In the genomic region with DNA sequence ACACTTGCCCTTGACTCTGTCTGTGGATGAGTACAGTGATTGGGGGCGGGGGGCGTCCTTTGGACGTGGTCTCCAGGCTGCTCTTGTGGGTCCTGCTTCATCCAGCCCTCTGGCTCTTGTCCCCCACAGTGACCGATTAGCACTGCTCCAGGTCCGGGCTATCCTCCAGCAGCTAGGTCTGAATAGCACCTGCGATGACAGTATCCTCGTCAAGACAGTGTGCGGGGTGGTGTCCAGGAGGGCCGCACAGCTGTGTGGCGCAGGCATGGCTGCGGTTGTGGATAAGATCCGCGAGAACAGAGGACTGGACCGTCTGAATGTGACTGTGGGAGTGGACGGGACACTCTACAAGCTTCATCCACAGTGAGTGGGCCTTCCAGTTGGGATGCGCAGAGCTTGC, we compare ENCODE assay signal across 27 cellular contexts. TPM values are rescaled to one million over a fixed set of nuclear protein-coding genes. Genes with fewer than 3 reads are reported as not detected.
DNase-seq lines count a peak whose midpoint lies in the region; ATAC-seq and TF ChIP-seq lines count a peak whose summit lies in the region.
"Had no signal": no experiment of that assay in that cellular context is flagged by ENCODE, and none has a peak within 500 bp of the region (broad histone marks: within the 10 kb centered on the region; RNA-seq: fewer than 3 reads in every experiment).

No MANE protein-coding gene starts in this region.

- peaks cover 2% of the 10 kb centered on the region for H3K4me1 Mint-ChIP-seq in activated T-cell treated with anti-CD3 and anti-CD28 coated beads, Interleukin-2, amount 50 U/mL, for 24 hours (ENCODE audit: low read depth)
- H3K4me1 Mint-ChIP-seq in activated T-helper 17 cell treated with anti-CD3 and anti-CD28 coated beads, Interleukin-2, amount 50 U/mL, for 72 hours, result no peaks in the 10 kb centered on the region
- peaks cover 7% of the 10 kb centered on the region for H3K4me1 Mint-ChIP-seq in stimulated activated effector memory CD8-positive, alpha-beta T cell treated with anti-CD3 and anti-CD28 coated beads, Interleukin-12 subunit alpha, Interleukin-12 subunit beta, amount 100 ng/mL, for 72 hours
- H3K4me1 Mint-ChIP-seq in CD4-positive, alpha-beta T cell (ENCODE audit: low read depth), result no peaks in the 10 kb centered on the region
- H3K4me1 Mint-ChIP-seq: activated B cell treated with CpG ODN at 0.5 μM for 24 hours; naive B cell; stimulated activated memory B cell treated with anti-CD40 and anti-IgM and Interleukin-4, amounts not matched to agents 10 μg/mL and 1 μg/mL and 100 μg/mL, for 72 hours had no signal

- H3K36me3 Mint-ChIP-seq in activated T-cell treated with anti-CD3 and anti-CD28 coated beads, Interleukin-2, amount 50 U/mL, for 24 hours (ENCODE audit: low read depth), result peaks cover 94% of the 10 kb centered on the region
- H3K36me3 Mint-ChIP-seq in activated T-helper 17 cell treated with anti-CD3 and anti-CD28 coated beads, Interleukin-2, amount 50 U/mL, for 72 hours (ENCODE audit: low read depth), result peaks cover 100% of the 10 kb centered on the region
- peaks cover 99% of the 10 kb centered on the region for H3K36me3 Mint-ChIP-seq in stimulated activated effector memory CD8-positive, alpha-beta T cell treated with anti-CD3 and anti-CD28 coated beads, Interleukin-12 subunit alpha, Interleukin-12 subunit beta, amount 100 ng/mL, for 72 hours
- H3K36me3 Mint-ChIP-seq in CD4-positive, alpha-beta T cell (ENCODE audit: low read depth), result peaks cover 84% of the 10 kb centered on the region

- H3K9me3 ChIP-seq in left ventricle myocardium inferior (replicated peaks), result no peaks in the 10 kb centered on the region
- no peaks in the 10 kb centered on the region for H3K9me3 ChIP-seq in CD4-positive, alpha-beta T cell (ENCODE audit: control insufficient read depth, low read length)
- H3K9me3 ChIP-seq: left lung, psoas muscle had no signal

- H3K27ac ChIP-seq in left ventricle myocardium inferior (replicated peaks), result peak overlapping the region; percentile 86
- H3K27ac ChIP-seq in CD4-positive, alpha-beta T cell (ENCODE audit: low read depth, low read length), result no peak overlapping the region
- H3K27ac ChIP-seq: 22Rv1, left lung, psoas muscle had no signal

- H3K4me3 ChIP-seq in left ventricle myocardium inferior, result no peak overlapping the region
- H3K4me3 ChIP-seq: left lung, psoas muscle had no signal

- POLR2A ChIA-PET in CD4-positive, alpha-beta T cell (lab: Charles Lee), result no interaction called here

- H3K27ac Mint-ChIP-seq in activated T-cell treated with anti-CD3 and anti-CD28 coated beads, Interleukin-2, amount 50 U/mL, for 24 hours, result peak overlapping the region; percentile 76
- H3K27ac Mint-ChIP-seq in activated T-helper 17 cell treated with anti-CD3 and anti-CD28 coated beads, Interleukin-2, amount 50 U/mL, for 72 hours, result peak overlapping the region; percentile 31
- H3K27ac Mint-ChIP-seq in stimulated activated effector memory CD8-positive, alpha-beta T cell treated with anti-CD3 and anti-CD28 coated beads, Interleukin-12 subunit alpha, Interleukin-12 subunit beta, amount 100 ng/mL, for 72 hours, result peak overlapping the region; percentile 79
- H3K27ac Mint-ChIP-seq in CD4-positive, alpha-beta T cell, result no peak overlapping the region
- H3K27ac Mint-ChIP-seq: activated B cell treated with CpG ODN at 0.5 μM for 24 hours; activated naive CD8-positive, alpha-beta T cell; stimulated activated memory B cell treated with anti-CD40 and anti-IgM and Interleukin-4, amounts not matched to agents 10 μg/mL and 1 μg/mL and 100 μg/mL, for 72 hours had no signal

- no peak for TF ChIP-seq POLR2A in erythroblast (IDR thresholded peaks at IDR 0.05; ENCODE audit: low read length)

- no peaks in the 10 kb centered on the region for H3K9me3 Mint-ChIP-seq in activated T-cell treated with anti-CD3 and anti-CD28 coated beads, Interleukin-2, amount 50 U/mL, for 24 hours
- no peaks in the 10 kb centered on the region for H3K9me3 Mint-ChIP-seq in activated T-helper 17 cell treated with anti-CD3 and anti-CD28 coated beads, Interleukin-2, amount 50 U/mL, for 72 hours
- no peaks in the 10 kb centered on the region for H3K9me3 Mint-ChIP-seq in stimulated activated effector memory CD8-positive, alpha-beta T cell treated with anti-CD3 and anti-CD28 coated beads, Interleukin-12 subunit alpha, Interleukin-12 subunit beta, amount 100 ng/mL, for 72 hours
- H3K9me3 Mint-ChIP-seq in CD4-positive, alpha-beta T cell, result no peaks in the 10 kb centered on the region
- H3K9me3 Mint-ChIP-seq: activated B cell treated with CpG ODN at 0.5 μM for 24 hours; naive B cell; stimulated activated memory B cell treated with anti-CD40 and anti-IgM and Interleukin-4, amounts not matched to agents 10 μg/mL and 1 μg/mL and 100 μg/mL, for 72 hours; type B pancreatic cell had no signal

- no peak for ATAC-seq in activated T-helper 17 cell treated with anti-CD3 and anti-CD28 coated beads, Interleukin-2, amount 50 U/mL, for 72 hours (replicated peaks)
- ATAC-seq in stimulated activated effector memory CD8-positive, alpha-beta T cell treated with anti-CD3 and anti-CD28 coated beads, Interleukin-12 subunit alpha, Interleukin-12 subunit beta, amount 100 ng/mL, for 72 hours, result no peak
- ATAC-seq in CD4-positive, alpha-beta T cell (ENCODE audit: poor library complexity), result no peak
- ATAC-seq: left lung; stimulated activated memory B cell treated with anti-CD40 and anti-IgM and Interleukin-4, amounts not matched to agents 10 μg/mL and 1 μg/mL and 100 μg/mL, for 72 hours had no signal

- no peak for TF ChIP-seq CTCF in left ventricle myocardium inferior (IDR thresholded peaks at IDR 0.05; ENCODE audit: borderline replicate concordance)
- no peak for TF ChIP-seq CTCF in CD4-positive, alpha-beta T cell (IDR thresholded peaks at IDR 0.05)

- no peak for DNase-seq in activated T-cell treated with anti-CD3 and anti-CD28 coated beads, Interleukin-2, amount 50 U/mL, for 24 hours
- no peak for DNase-seq in activated T-cell treated with anti-CD3 and anti-CD28 coated beads, Interleukin-2, amount 50 U/mL, for 48 hours
- DNase-seq in left ventricle myocardium inferior (no peak), D341Med (ENCODE audit: low spot score) (no peak), erythroblast (lab: John Stamatoyannopoulos, UW) (no peak)
- no peak for DNase-seq in stimulated activated effector memory CD8-positive, alpha-beta T cell treated with anti-CD3 and anti-CD28 coated beads, Interleukin-12 subunit alpha, Interleukin-12 subunit beta, amount 100 ng/mL, for 72 hours (ENCODE audit: low spot score in 2 of 2)
- no peak for DNase-seq in CD4-positive, alpha-beta T cell
- DNase-seq: activated B cell treated with CpG ODN at 0.5 μM for 24 hours; aorta; Calu3; DND-41; effector CD4-positive, alpha-beta T cell; left lung; midbrain; naive B cell; NCI-H1048; NCI-H446; occipital lobe; psoas muscle; stimulated activated CD4-positive, alpha-beta T cell treated with anti-CD3 and anti-CD28 coated beads, Interleukin-15, amount 100 ng/mL, for 24 hours; substantia nigra had no signal

- CTCF ChIA-PET in CD4-positive, alpha-beta T cell (lab: Charles Lee), result interaction anchor here (0.6 to 2.4 kb wide), 2 partner anchors 9 to 183 kb away, joined by 3 to 5 read pairs; no protein-coding TSS in a partner anchor

- intact Hi-C loops in left ventricle myocardium inferior (cut with micrococcal nuclease), result no loop called here
- intact Hi-C loops in CD4-positive, alpha-beta T cell (cut with DNase I, micrococcal nuclease), result no loop called here

- H3K4me1 ChIP-seq in left ventricle myocardium inferior, result peaks cover 36% of the 10 kb centered on the region
- H3K4me1 ChIP-seq: left lung, psoas muscle had no signal

- no peaks in the 10 kb centered on the region for H3K27me3 Mint-ChIP-seq in activated T-cell treated with anti-CD3 and anti-CD28 coated beads, Interleukin-2, amount 50 U/mL, for 24 hours
- no peaks in the 10 kb centered on the region for H3K27me3 Mint-ChIP-seq in activated T-helper 17 cell treated with anti-CD3 and anti-CD28 coated beads, Interleukin-2, amount 50 U/mL, for 72 hours
- no peaks in the 10 kb centered on the region for H3K27me3 Mint-ChIP-seq in CD4-positive, alpha-beta T cell
- H3K27me3 Mint-ChIP-seq: activated B cell treated with CpG ODN at 0.5 μM for 24 hours; activated naive CD8-positive, alpha-beta T cell; naive B cell; stimulated activated memory B cell treated with anti-CD40 and anti-IgM and Interleukin-4, amounts not matched to agents 10 μg/mL and 1 μg/mL and 100 μg/mL, for 72 hours; type B pancreatic cell had no signal

- H3K4me3 Mint-ChIP-seq in activated T-cell treated with anti-CD3 and anti-CD28 coated beads, Interleukin-2, amount 50 U/mL, for 24 hours, result no peak overlapping the region
- H3K4me3 Mint-ChIP-seq in activated T-helper 17 cell treated with anti-CD3 and anti-CD28 coated beads, Interleukin-2, amount 50 U/mL, for 72 hours, result no peak overlapping the region
- no peak overlapping the region for H3K4me3 Mint-ChIP-seq in stimulated activated effector memory CD8-positive, alpha-beta T cell treated with anti-CD3 and anti-CD28 coated beads, Interleukin-12 subunit alpha, Interleukin-12 subunit beta, amount 100 ng/mL, for 72 hours
- no peak overlapping the region for H3K4me3 Mint-ChIP-seq in CD4-positive, alpha-beta T cell
- H3K4me3 Mint-ChIP-seq: activated B cell treated with CpG ODN at 0.5 μM for 24 hours; activated naive CD8-positive, alpha-beta T cell; naive B cell; stimulated activated memory B cell treated with anti-CD40 and anti-IgM and Interleukin-4, amounts not matched to agents 10 μg/mL and 1 μg/mL and 100 μg/mL, for 72 hours; type B pancreatic cell had no signal

- H3K27me3 ChIP-seq in left ventricle myocardium inferior (ENCODE audit: low read depth), result no peaks in the 10 kb centered on the region
- no peaks in the 10 kb centered on the region for H3K27me3 ChIP-seq in CD4-positive, alpha-beta T cell (ENCODE audit: control insufficient read depth, insufficient read depth, low read length)
- H3K27me3 ChIP-seq: left lung had no signal

- H3K36me3 ChIP-seq in left ventricle myocardium inferior, result peaks cover 84% of the 10 kb centered on the region

RNA-seq across cellular contexts. Expression of a gene that starts 18.3 kb away (rescaled TPM):
- not detected for total RNA-seq in activated T-helper 17 cell treated with anti-CD3 and anti-CD28 coated beads, Interleukin-2, amount 50 U/mL, for 72 hours
- total RNA-seq in left ventricle myocardium inferior, result not detected
- total RNA-seq in CD4-positive, alpha-beta T cell, result not detected
- total RNA-seq: activated B cell treated with CpG ODN at 0.5 μM for 24 hours; T-helper 1 cell treated with Interleukin-12 subunit alpha and Interleukin-12 subunit beta and Interleukin-4 antibody, amounts not matched to agents 30 ng/mL and 1 ng/mL, for 36 hours had no signal

RNA-seq across cellular contexts. Expression of a gene that starts 52.8 kb away (rescaled TPM):
- total RNA-seq in activated T-helper 17 cell treated with anti-CD3 and anti-CD28 coated beads, Interleukin-2, amount 50 U/mL, for 72 hours, result 10 to 100 TPM in 1 of 2 donors, 1 to 10 TPM in 1; 4.9 to 12.7 TPM
- 6.8 TPM for total RNA-seq in left ventricle myocardium inferior
- 1 to 10 TPM; 2.2 to 2.5 TPM for total RNA-seq in CD4-positive, alpha-beta T cell
